Comparison of ENCODE assay signal across 2 cellular contexts in genomic region chr3:46947545-46947899, GRCh38.
TF ChIP-seq lines count a peak whose summit lies in the region.

No MANE protein-coding gene starts in this region.

TF ChIP-seq in SK-N-SH, 30 proteins besides CTCF, POLR2A, EP300 and RAD21:
- TF ChIP-seq ELF1 (IDR thresholded peaks at IDR 0.05), result no peak
- TF ChIP-seq NRF1 (IDR thresholded peaks at IDR 0.05; ENCODE audit: low read depth, low read length), result no peak
- TF ChIP-seq RFX5 (IDR thresholded peaks at IDR 0.05; ENCODE audit: low read length), result no peak

TF ChIP-seq in H1, 55 proteins besides CTCF, POLR2A, EP300 and RAD21:
- TF ChIP-seq ASH2L (IDR thresholded peaks at IDR 0.05; ENCODE audit: low read length) (no peak), CBX8 (IDR thresholded peaks at IDR 0.05; ENCODE audit: borderline replicate concordance, low read depth, low read length) (no peak), KDM4A (IDR thresholded peaks at IDR 0.05; ENCODE audit: low read depth, low read length, severe bottlenecking) (no peak), SP2 (IDR thresholded peaks at IDR 0.05; ENCODE audit: low read length) (no peak)
